Comparison of ENCODE assay signal across 5 cellular contexts in the genomic region with DNA sequence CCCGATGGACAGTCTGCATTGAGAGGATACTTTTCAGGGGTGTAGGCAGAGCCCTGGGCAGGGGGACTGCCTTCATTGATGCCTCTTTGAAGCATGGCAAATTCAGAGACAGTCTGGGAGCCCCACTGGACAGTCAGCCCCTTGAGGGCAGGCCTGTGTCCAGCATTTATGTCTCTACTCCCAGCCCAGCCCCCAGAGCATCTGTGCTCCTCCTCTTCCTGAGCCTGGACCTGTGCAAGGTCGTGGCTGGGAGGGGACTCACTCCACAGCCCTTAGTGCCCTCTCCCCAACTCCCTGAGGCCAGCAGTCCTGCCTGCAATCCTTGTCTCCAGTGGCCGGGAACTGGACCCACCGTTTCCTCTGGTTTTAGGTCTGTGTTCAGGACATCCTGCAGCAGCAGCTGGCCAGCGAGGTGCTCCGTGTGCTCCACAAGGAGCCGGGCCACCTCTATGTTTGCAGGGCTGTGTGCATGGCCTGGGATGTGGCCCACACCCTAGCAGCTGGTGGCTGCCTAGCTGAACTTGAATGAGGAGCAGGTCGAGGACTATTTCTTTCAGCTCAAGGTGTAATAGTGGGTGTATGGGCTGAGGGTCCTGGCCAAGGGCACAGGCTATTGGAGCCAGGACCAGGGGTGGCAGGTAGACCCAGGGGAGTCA. TPM values are rescaled to one million over a fixed set of nuclear protein-coding genes. Genes with fewer than 3 reads are reported as not detected.
"Had no signal": no experiment of that assay in that cellular context is flagged by ENCODE, and none has a peak within 500 bp of the region (broad histone marks: within the 10 kb centered on the region; RNA-seq: fewer than 3 reads in every experiment).

No MANE protein-coding gene starts in this region.

RNA-seq across cellular contexts. Expression of a gene that starts 22.6 kb away (rescaled TPM):
- total RNA-seq: activated B cell treated with CpG ODN at 0.5 μM for 24 hours; activated CD4-positive, alpha-beta memory T cell treated with anti-CD3 and anti-CD28 coated beads, Interleukin-2, amount 10 ng/mL, durations not matched to agents 7 days and 5 days; activated T-helper 2 cell treated with anti-CD3 and anti-CD28 coated beads, Interferon-gamma antibody, Interleukin-2, Interleukin-4, amounts not matched to agents 10 μg/mL and 5 μg/mL and 100 μg/mL, durations not matched to agents 14 hours and 24 hours and 36 hours; ascending aorta; cardiac septum had no signal
